In genomic region chr2:1697601-1698000, GRCh38 we compare ENCODE assay signal across 19 cellular contexts.
"Had no signal": no experiment of that assay in that cellular context is flagged by ENCODE, and none has a peak within 500 bp of the region (broad histone marks: within the 10 kb centered on the region; RNA-seq: fewer than 3 reads in every experiment).

No MANE protein-coding gene starts in this region.

- H3K4me3 ChIP-seq: body of pancreas, left ventricle myocardium inferior, tibial nerve had no signal

- H3K27me3 Mint-ChIP-seq: activated CD4-positive, alpha-beta T cell treated with anti-CD3 and anti-CD28 coated beads for 36 hours; activated naive CD8-positive, alpha-beta T cell treated with anti-CD3 and anti-CD28 coated beads, Interleukin-2, amount 10 ng/mL, durations not matched to agents 7 days and 5 days had no signal

- ATAC-seq: activated CD4-positive, alpha-beta T cell treated with anti-CD3 and anti-CD28 coated beads for 36 hours; body of pancreas; natural killer cell; WTC11 had no signal

- H3K4me1 Mint-ChIP-seq: activated CD4-positive, alpha-beta T cell treated with anti-CD3 and anti-CD28 coated beads for 36 hours; activated naive CD8-positive, alpha-beta T cell treated with anti-CD3 and anti-CD28 coated beads, Interleukin-2, amount 10 ng/mL, durations not matched to agents 7 days and 5 days; natural killer cell had no signal

- H3K4me3 Mint-ChIP-seq: activated CD4-positive, alpha-beta T cell treated with anti-CD3 and anti-CD28 coated beads for 36 hours; activated naive CD8-positive, alpha-beta T cell treated with anti-CD3 and anti-CD28 coated beads, Interleukin-2, amount 10 ng/mL, durations not matched to agents 7 days and 5 days; natural killer cell; WTC11 had no signal

- H3K36me3 Mint-ChIP-seq: activated naive CD8-positive, alpha-beta T cell treated with anti-CD3 and anti-CD28 coated beads, Interleukin-2, amount 10 ng/mL, durations not matched to agents 7 days and 5 days; natural killer cell had no signal

- H3K9me3 ChIP-seq: body of pancreas had no signal

- H3K27ac ChIP-seq: body of pancreas, epithelial cell of prostate, parathyroid adenoma, tibial nerve had no signal

- DNase-seq: activated CD4-positive, alpha-beta T cell treated with anti-CD3 and anti-CD28 coated beads for 36 hours; activated CD4-positive, alpha-beta T cell treated with anti-CD3 and anti-CD28 coated beads, Interleukin-2, amount 50 U/mL, for 48 hours; activated naive CD4-positive, alpha-beta T cell treated with Interleukin-2 at 50 U/mL for 16 hours; activated naive CD8-positive, alpha-beta T cell treated with anti-CD3 and anti-CD28 coated beads, Interleukin-2, amount 10 ng/mL, durations not matched to agents 7 days and 5 days; body of pancreas; caudate nucleus; foreskin fibroblast; left ventricle myocardium inferior; mesenchymal stem cell; natural killer cell; stimulated activated CD8-positive, alpha-beta memory T cell treated with anti-CD3 and anti-CD28 coated beads, Interleukin-4, amount 100 ng/mL, for 48 hours; stimulated activated naive CD4-positive, alpha-beta T cell; substantia nigra had no signal

- H3K27ac Mint-ChIP-seq: activated CD4-positive, alpha-beta T cell treated with anti-CD3 and anti-CD28 coated beads for 36 hours; activated naive CD8-positive, alpha-beta T cell treated with anti-CD3 and anti-CD28 coated beads, Interleukin-2, amount 10 ng/mL, durations not matched to agents 7 days and 5 days; activated T-helper 2 cell treated with anti-CD3 and anti-CD28 coated beads, Interferon-gamma antibody, Interleukin-2, Interleukin-4, amounts not matched to agents 10 μg/mL and 5 μg/mL and 100 μg/mL, durations not matched to agents 14 hours and 24 hours and 36 hours; natural killer cell had no signal

- H3K36me3 ChIP-seq: left ventricle myocardium inferior had no signal

- H3K9me3 Mint-ChIP-seq: activated naive CD8-positive, alpha-beta T cell treated with anti-CD3 and anti-CD28 coated beads, Interleukin-2, amount 10 ng/mL, durations not matched to agents 7 days and 5 days; activated T-helper 2 cell treated with anti-CD3 and anti-CD28 coated beads, Interferon-gamma antibody, Interleukin-2, Interleukin-4, amounts not matched to agents 10 μg/mL and 5 μg/mL and 100 μg/mL, durations not matched to agents 14 hours and 24 hours and 36 hours; WTC11 had no signal

- FAIRE-seq: TTC549 had no signal

- H3K9ac ChIP-seq: parathyroid adenoma had no signal

- H3K27me3 ChIP-seq: body of pancreas, tibial nerve had no signal

- H3K4me1 ChIP-seq: body of pancreas, parathyroid adenoma had no signal
